ENCODE assay signal across 28 cellular contexts in genomic region chr14:24871302-24871701, GRCh38.
A peak's percentile ranks its signal among the peaks of the same experiment; 100 is the strongest.
DNase-seq lines count a peak whose midpoint lies in the region; ATAC-seq, FAIRE-seq and TF ChIP-seq lines count a peak whose summit lies in the region.
"Had no signal": no experiment of that assay in that cellular context is flagged by ENCODE, and none has a peak within 500 bp of the region (broad histone marks: within the 10 kb centered on the region; RNA-seq: fewer than 3 reads in every experiment).

No MANE protein-coding gene starts in this region.

- no peaks in the 10 kb centered on the region for H3K9me3 ChIP-seq in Caco-2
- no peaks in the 10 kb centered on the region for H3K9me3 ChIP-seq in HepG2 (ENCODE audit: low read length)
- H3K9me3 ChIP-seq: BE2C, HAP-1, SJCRH30 had no signal

- no peak overlapping the region for H2AFZ ChIP-seq in HepG2 (ENCODE audit: low read length)
- H2AFZ ChIP-seq: GM23338, PC-9 had no signal

- POLR2A ChIA-PET in Caco-2 (lab: Charles Lee) (interaction anchor here (0.6 to 0.7 kb wide), 2 partner anchors 53 to 57 kb away, joined by 5 to 7 read pairs; no protein-coding TSS in a partner anchor), WTC11 (lab: Charles Lee) (no interaction called here), HepG2 (lab: Yijun Ruan, JAX) (interaction anchor here (1.0 to 2.0 kb wide), 5 partner anchors 10 to 53 kb away, joined by 3 to 19 read pairs (median 5); no protein-coding TSS in a partner anchor)

- in situ Hi-C loops in HepG2 (cut with HindIII; ENCODE audit: extremely low pct_ligation_motif_present, low pct_unique_long_range_greater_than_20kb) = no loop called here

- ATAC-seq in WTC11 (no peak), HepG2 (peak; percentile 78), GM19324 (IDR thresholded peaks at IDR 0.05; ENCODE audit: low FRiP score, unreplicated experiment) (no peak), HG03520 (IDR thresholded peaks at IDR 0.05; ENCODE audit: unreplicated experiment) (no peak), GM21367 (IDR thresholded peaks at IDR 0.05; ENCODE audit: unreplicated experiment) (no peak)
- ATAC-seq: GM23338, Right ventricle myocardium inferior, SK-N-SH treated with all-trans-retinoic acid at 6 μM for 48 hours had no signal

- no peak for TF ChIP-seq RAD21 in HepG2 (CRISPR knock-in tag; IDR thresholded peaks at IDR 0.05)

- intact Hi-C loops in Caco-2 (cut with micrococcal nuclease; ENCODE audit: unreplicated experiment) (no loop called here), HepG2 (cut with micrococcal nuclease; ENCODE audit: unreplicated experiment) (no loop called here)

- H3K27me3 Mint-ChIP-seq in Caco-2 (ENCODE audit: insufficient read depth, unreplicated experiment) = no peaks in the 10 kb centered on the region
- H3K27me3 Mint-ChIP-seq in WTC11 (ENCODE audit: low read depth) = no peaks in the 10 kb centered on the region

- no peak for TF ChIP-seq POLR2A in HepG2 (IDR thresholded peaks at IDR 0.05; ENCODE audit: insufficient read depth in 1 of 2, low read depth in 2 of 2, low read length in 2 of 2)

- H3K4me1 Mint-ChIP-seq in Caco-2 (ENCODE audit: low read depth, unreplicated experiment) = peaks cover 48% of the 10 kb centered on the region
- peaks cover 9% of the 10 kb centered on the region for H3K4me1 Mint-ChIP-seq in WTC11
- H3K4me1 Mint-ChIP-seq: CD8-positive, alpha-beta memory T cell had no signal

- no peaks in the 10 kb centered on the region for H3K79me2 ChIP-seq in HepG2 (ENCODE audit: insufficient read depth, low read length)

- TF ChIP-seq CTCF in Caco-2 (IDR thresholded peaks at IDR 0.05; ENCODE audit: insufficient read depth in 1 of 2, low read depth in 1 of 2, low read length in 1 of 2, severe bottlenecking in 1 of 2, unreplicated experiment in 1 of 2) (no peak), WTC11 (IDR thresholded peaks at IDR 0.05) (no peak), fibroblast of mammary gland (conservative IDR thresholded peaks at IDR 0.05; ENCODE audit: control insufficient read depth, insufficient read depth, low read depth, low read length) (no peak), HepG2 (CRISPR knock-in tag; IDR thresholded peaks at IDR 0.05) (no peak)

- H3K9ac ChIP-seq in HepG2 (ENCODE audit: insufficient read depth, low read depth, low read length) = no peak overlapping the region

- no peaks in the 10 kb centered on the region for H3K9me3 Mint-ChIP-seq in Caco-2 (ENCODE audit: unreplicated experiment)
- H3K9me3 Mint-ChIP-seq in WTC11 = no peaks in the 10 kb centered on the region
- H3K9me3 Mint-ChIP-seq: CD8-positive, alpha-beta memory T cell; GM23338 had no signal

- H3K27ac Mint-ChIP-seq in Caco-2 (ENCODE audit: unreplicated experiment) (no peak overlapping the region), WTC11 (no peak overlapping the region)
- H3K27ac Mint-ChIP-seq: CD14-positive monocyte; CD8-positive, alpha-beta memory T cell; GM23338 had no signal

- no peak overlapping the region for H3K4me3 ChIP-seq in Caco-2 (ENCODE audit: low read depth, low read length)
- H3K4me3 ChIP-seq in fibroblast of mammary gland (ENCODE audit: control insufficient read depth, low read depth, low read length) = no peak overlapping the region
- H3K4me3 ChIP-seq in HepG2 (replicated peaks in 1 of 3; ENCODE audit: insufficient read depth in 1 of 3, low read depth in 2 of 3, low read length in 3 of 3) = no peak overlapping the region
- H3K4me3 ChIP-seq: GM23338, HAP-1, PC-9, SJCRH30 had no signal

- no peaks in the 10 kb centered on the region for H4K20me1 ChIP-seq in HepG2 (ENCODE audit: insufficient read depth, low read length)

- DNase-seq in Caco-2 (peak; percentile 53 to 60), WTC11 (ENCODE audit: low spot score) (no peak), fibroblast of mammary gland (ENCODE audit: low read depth) (peak; percentile 56), HepG2 (ENCODE audit: low spot score) (peak; percentile 87), caudate nucleus (lab: John Stamatoyannopoulos, UW) (no peak)
- DNase-seq: ACHN; BE2C; Calu3; CD8-positive, alpha-beta memory T cell; DMS153; Karpas-422; NCI-H1092; NCI-H1417 treated with DMSO at 0.1 percent for 48 hours; NCI-H1694 treated with DMSO at 0.1 percent for 48 hours; NCI-H2081 treated with DMSO at 0.1 percent for 48 hours; NCI-H526 treated with DMSO at 0.1 percent for 48 hours; PC-9; SJCRH30 had no signal

- H3K36me3 Mint-ChIP-seq in Caco-2 (ENCODE audit: insufficient read depth, unreplicated experiment) = peaks cover 13% of the 10 kb centered on the region
- H3K36me3 Mint-ChIP-seq in WTC11 = no peaks in the 10 kb centered on the region
- H3K36me3 Mint-ChIP-seq: CD14-positive monocyte; CD8-positive, alpha-beta memory T cell had no signal

- H3K27me3 ChIP-seq in Caco-2 (replicated peaks; ENCODE audit: control insufficient read depth, insufficient read depth, low read length) = no peaks in the 10 kb centered on the region
- H3K27me3 ChIP-seq in HepG2 (ENCODE audit: control insufficient read depth in 1 of 2, insufficient read depth in 2 of 2, low read length in 2 of 2) = no peaks in the 10 kb centered on the region
- H3K27me3 ChIP-seq: BE2C had no signal

- no peak overlapping the region for H3K27ac ChIP-seq in HepG2 (ENCODE audit: extremely low read length, insufficient read depth, low read length)
- no peak overlapping the region for H3K27ac ChIP-seq in caudate nucleus (ENCODE audit: low read depth, low read length)
- H3K27ac ChIP-seq: 22Rv1, PC-9, SJCRH30 had no signal

- TF ChIP-seq EP300 in HepG2 (IDR thresholded peaks at IDR 0.05; ENCODE audit: low read depth in 2 of 2, low read length in 2 of 2) (peak in 1 of 2 experiments; percentile 65; a peak in 2 of 4 replicates), HepG2 (CRISPR knock-in tag; IDR thresholded peaks at IDR 0.05; ENCODE audit: borderline replicate concordance) (no peak)

- H3K4me3 Mint-ChIP-seq in Caco-2 (ENCODE audit: unreplicated experiment) (no peak overlapping the region), WTC11 (no peak overlapping the region)
- H3K4me3 Mint-ChIP-seq: CD14-positive monocyte; CD8-positive, alpha-beta memory T cell; GM23338 had no signal

- peak; percentile 53 for FAIRE-seq in HepG2 (lab: Jason Lieb, UNC)
- FAIRE-seq: GM18507 had no signal

- H3K36me3 ChIP-seq in Caco-2 (ENCODE audit: control insufficient read depth, insufficient read depth, low read length) (no peaks in the 10 kb centered on the region; the same call in none of the 2 replicates), HepG2 (replicated peaks in 1 of 2; ENCODE audit: control insufficient read depth in 1 of 2, insufficient read depth in 2 of 2, low read length in 2 of 2) (no peaks in the 10 kb centered on the region)
- H3K36me3 ChIP-seq: BE2C, HAP-1, SJCRH30 had no signal

- H3K4me1 ChIP-seq in Caco-2 (peaks cover 13% of the 10 kb centered on the region), HepG2 (ENCODE audit: insufficient read depth, low read length) (peaks cover 41% of the 10 kb centered on the region)
- H3K4me1 ChIP-seq: BE2C, HAP-1, SJCRH30 had no signal

- no peak overlapping the region for H3K4me2 ChIP-seq in HepG2 (ENCODE audit: low read depth, low read length)
- H3K4me2 ChIP-seq: GM23338, PC-9 had no signal

- CTCF ChIA-PET in Caco-2 (lab: Charles Lee) (no interaction called here), WTC11 (lab: Charles Lee) (no interaction called here), HepG2 (lab: Yijun Ruan, JAX; ENCODE audit: low intra/inter-chr PET ratio, low total read pairs) (no interaction called here)

- BruUV-seq in Caco-2 (replicated peaks; lab: Mats Ljungman, UMichigan) (no TSS peak), HepG2 (replicated peaks; lab: Mats Ljungman, UMichigan) (no TSS peak)

- 86% methylated on average over 2 of the region's 2 CpGs for WGBS in HepG2 (ENCODE audit: low lambda C conversion rate)

TF ChIP-seq in WTC11, 78 proteins besides CTCF, POLR2A, EP300 and RAD21 (continues in another document):
- no peak for TF ChIP-seq IRF2 (CRISPR knock-in tag; IDR thresholded peaks at IDR 0.05; ENCODE audit: borderline replicate concordance, low read depth)
- TF ChIP-seq, protein P1, sequence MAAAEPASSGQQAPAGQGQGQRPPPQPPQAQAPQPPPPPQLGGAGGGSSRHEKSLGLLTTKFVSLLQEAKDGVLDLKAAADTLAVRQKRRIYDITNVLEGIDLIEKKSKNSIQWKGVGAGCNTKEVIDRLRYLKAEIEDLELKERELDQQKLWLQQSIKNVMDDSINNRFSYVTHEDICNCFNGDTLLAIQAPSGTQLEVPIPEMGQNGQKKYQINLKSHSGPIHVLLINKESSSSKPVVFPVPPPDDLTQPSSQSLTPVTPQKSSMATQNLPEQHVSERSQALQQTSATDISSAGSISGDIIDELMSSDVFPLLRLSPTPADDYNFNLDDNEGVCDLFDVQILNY (CRISPR knock-in tag; IDR thresholded peaks at IDR 0.05) = no peak
- peak; percentile 64 for TF ChIP-seq GABPB1 (CRISPR knock-in tag; IDR thresholded peaks at IDR 0.05)

TF ChIP-seq in HepG2, 621 proteins besides CTCF, POLR2A, EP300 and RAD21 (continues in another document):
- TF ChIP-seq HMG20A (CRISPR knock-in tag; IDR thresholded peaks at IDR 0.05; ENCODE audit: borderline replicate concordance) (0 out of 2 replicates have a peak, but pooled peaks have one; percentile 41), ZNF331 (CRISPR knock-in tag; IDR thresholded peaks at IDR 0.05) (peak; percentile 68; the same call in 1 of the 2 replicates), ELF3 (CRISPR knock-in tag; IDR thresholded peaks at IDR 0.05) (peak; percentile 44; the same call in 1 of the 2 replicates), ARID3A (IDR thresholded peaks at IDR 0.05; ENCODE audit: low read depth, low read length) (peak; percentile 67), PCBP2 (optimal IDR thresholded peaks at IDR 0.05; ENCODE audit: low read depth, low read length, poor library complexity, severe bottlenecking) (no peak), HNF4G (IDR thresholded peaks at IDR 0.05; ENCODE audit: borderline replicate concordance, low read depth, low read length) (peak; percentile 73), HNF4G (CRISPR knock-in tag; IDR thresholded peaks at IDR 0.05; ENCODE audit: borderline replicate concordance, low read depth) (0 out of 2 replicates have a peak, but pooled peaks have one; percentile 36), RARA (CRISPR knock-in tag; IDR thresholded peaks at IDR 0.05) (0 out of 2 replicates have a peak, but pooled peaks have one; percentile 47), ZNF329 (CRISPR knock-in tag; IDR thresholded peaks at IDR 0.05; ENCODE audit: low read depth) (0 out of 2 replicates have a peak, but pooled peaks have one; percentile 67)

Comparison
In these comparisons a context has a peak if more than half of its experiments do, and no peak if none do; other contexts are left out.
1. DNase-seq: peak in Caco-2 (2 of 2), fibroblast of mammary gland (single experiment) and HepG2 (single experiment); none in WTC11 (single experiment) and caudate nucleus (0 of 61).